In genomic region chr1:76867342-76868130, GRCh38 we compare ENCODE assay signal across 9 cellular contexts. TPM values are rescaled to one million over a fixed set of nuclear protein-coding genes. Genes with fewer than 3 reads are reported as not detected.
A peak's percentile ranks its signal among the peaks of the same experiment; 100 is the strongest.
DNase-seq lines count a peak whose midpoint lies in the region; ATAC-seq and TF ChIP-seq lines count a peak whose summit lies in the region.
"Had no signal": no experiment of that assay in that cellular context is flagged by ENCODE, and none has a peak within 500 bp of the region (broad histone marks: within the 10 kb centered on the region; RNA-seq: fewer than 3 reads in every experiment).

Gene ST6GALNAC5, plus strand, starts transcription at chr1:76867480.

- H3K4me3 Mint-ChIP-seq in activated CD4-positive, alpha-beta T cell treated with anti-CD3 and anti-CD28 coated beads, Interleukin-2, amount 10 ng/mL, durations not matched to agents 7 days and 5 days, result peak within 1 kb of the TSS; percentile 66

- CTCF ChIA-PET in activated CD4-positive, alpha-beta T cell treated with anti-CD3 and anti-CD28 coated beads, Interleukin-2, amount 10 ng/mL, durations not matched to agents 7 days and 5 days (lab: Charles Lee), result interaction anchor here (1.5 kb wide), 1 partner anchor 18 kb away, joined by 4 read pairs; no protein-coding TSS in a partner anchor

- H3K4me1 ChIP-seq in NT2/D1 (ENCODE audit: insufficient read depth, insufficient read length), result no peaks in the 10 kb centered on the region
- no peaks in the 10 kb centered on the region for H3K4me1 ChIP-seq in mesodermal cell (ENCODE audit: control insufficient read depth, insufficient read depth, low read length, poor library complexity, severe bottlenecking)
- H3K4me1 ChIP-seq in upper lobe of right lung, result peaks cover 13% of the 10 kb centered on the region

- H3K36me3 Mint-ChIP-seq in activated CD4-positive, alpha-beta T cell treated with anti-CD3 and anti-CD28 coated beads, Interleukin-2, amount 10 ng/mL, durations not matched to agents 7 days and 5 days (ENCODE audit: low read depth), result no peaks in the 10 kb centered on the region

- H3K36me3 ChIP-seq in NT2/D1 (ENCODE audit: insufficient read depth, insufficient read length, low read length), result no peaks in the 10 kb centered on the region
- H3K36me3 ChIP-seq in mesodermal cell (ENCODE audit: control insufficient read depth, insufficient read depth, low read length), result no peaks in the 10 kb centered on the region
- no peaks in the 10 kb centered on the region for H3K36me3 ChIP-seq in upper lobe of right lung

- WGBS in mesodermal cell (ENCODE audit: insufficient coverage in 2 of 2), 2 experiments, result 0% methylated on average over 30 to 37 of the region's 50 CpGs

- no peaks in the 10 kb centered on the region for H3K9me3 ChIP-seq in NT2/D1 (ENCODE audit: insufficient read depth, low read length)
- H3K9me3 ChIP-seq in mesodermal cell (ENCODE audit: control insufficient read depth, low read length), result no peaks in the 10 kb centered on the region
- H3K9me3 ChIP-seq in upper lobe of right lung, result no peaks in the 10 kb centered on the region

- H3K27me3 ChIP-seq in NT2/D1 (ENCODE audit: insufficient read depth, insufficient read length) (peaks cover 27% of the 10 kb centered on the region), upper lobe of right lung (peaks cover 30% of the 10 kb centered on the region)

- peak within 1 kb of the TSS; percentile 90 for H3K9ac ChIP-seq in NT2/D1 (ENCODE audit: insufficient read length, low read depth)

- intact Hi-C loops in upper lobe of right lung (cut with DNase I), result no loop called here

- peaks cover 76% of the 10 kb centered on the region for H3K27me3 Mint-ChIP-seq in activated CD4-positive, alpha-beta T cell treated with anti-CD3 and anti-CD28 coated beads, Interleukin-2, amount 10 ng/mL, durations not matched to agents 7 days and 5 days

- H3K4me3 ChIP-seq in NT2/D1 (ENCODE audit: insufficient read length, low read depth) (peak within 1 kb of the TSS; percentile 90), mesodermal cell (ENCODE audit: extremely low read depth, insufficient read depth, low read length, poor library complexity, severe bottlenecking) (peak within 1 kb of the TSS; percentile 58), upper lobe of right lung (peak within 1 kb of the TSS; percentile 52)

- POLR2A ChIA-PET in activated CD4-positive, alpha-beta T cell treated with anti-CD3 and anti-CD28 coated beads, Interleukin-2, amount 10 ng/mL, durations not matched to agents 7 days and 5 days (lab: Charles Lee), result no interaction called here

- peaks cover 9% of the 10 kb centered on the region for H3K4me1 Mint-ChIP-seq in activated CD4-positive, alpha-beta T cell treated with anti-CD3 and anti-CD28 coated beads, Interleukin-2, amount 10 ng/mL, durations not matched to agents 7 days and 5 days

- DNase-seq in activated CD4-positive, alpha-beta T cell treated with anti-CD3 and anti-CD28 coated beads, Interleukin-2, amount 10 ng/mL, durations not matched to agents 7 days and 5 days, result no peak
- no peak for DNase-seq in activated CD4-positive, alpha-beta T cell treated with anti-CD3 and anti-CD28 coated beads, Interleukin-2, amount 50 U/mL, for 4 hours
- DNase-seq in NT2/D1 (ENCODE audit: low read depth, low spot score) (peak; percentile 67), dermis blood vessel endothelial cell (peak; percentile 16), upper lobe of right lung (peak; percentile 64)
- DNase-seq in central memory CD4-positive, alpha-beta T cell, result no peak
- DNase-seq: DND-41 had no signal

- ATAC-seq in upper lobe of right lung (peak; percentile 43), GM19351 (IDR thresholded peaks at IDR 0.05; ENCODE audit: unreplicated experiment) (no peak)

- H3K9me3 Mint-ChIP-seq in activated CD4-positive, alpha-beta T cell treated with anti-CD3 and anti-CD28 coated beads, Interleukin-2, amount 10 ng/mL, durations not matched to agents 7 days and 5 days, result no peaks in the 10 kb centered on the region

- H3K27ac ChIP-seq in mesodermal cell (ENCODE audit: low read depth, low read length, severe bottlenecking) (no peak within 1 kb of the TSS), upper lobe of right lung (peak within 1 kb of the TSS; percentile 34)

- H3K27ac Mint-ChIP-seq in activated CD4-positive, alpha-beta T cell treated with anti-CD3 and anti-CD28 coated beads, Interleukin-2, amount 10 ng/mL, durations not matched to agents 7 days and 5 days, result peak within 1 kb of the TSS; percentile 57

- no peak for TF ChIP-seq CTCF in upper lobe of right lung (IDR thresholded peaks at IDR 0.05)

RNA-seq across cellular contexts. Expression of gene ST6GALNAC5, which starts in this region (rescaled TPM):
- not detected for total RNA-seq in activated CD4-positive, alpha-beta T cell treated with anti-CD3 and anti-CD28 coated beads, Interleukin-2, amount 10 ng/mL, durations not matched to agents 7 days and 5 days
- total RNA-seq in dermis blood vessel endothelial cell, result not detected in 2 replicates
- 4.5 TPM for polyA plus RNA-seq in mesodermal cell (2013, experiment 1 of 2)
- 3.8 TPM for polyA plus RNA-seq in mesodermal cell (2013, experiment 2 of 2)
- total RNA-seq in upper lobe of right lung, result 23.1 TPM

Comparison
In these comparisons a context has a peak if more than half of its experiments do, and no peak if none do; other contexts are left out.
1. RNA of gene ST6GALNAC5 (total RNA-seq): 23.1 TPM in upper lobe of right lung (single experiment); not detected in activated CD4-positive, alpha-beta T cell treated with anti-CD3 and anti-CD28 coated beads, Interleukin-2, amount 10 ng/mL, durations not matched to agents 7 days and 5 days and not detected in dermis blood vessel endothelial cell; every median in the first group is over 10 times any median in the second.
2. Peak in DNase-seq in dermis blood vessel endothelial cell; RNA of the gene not detected or under 1 TPM.
3. DNase-seq: peak in NT2/D1 (single experiment) and upper lobe of right lung (single experiment); none in activated CD4-positive, alpha-beta T cell treated with anti-CD3 and anti-CD28 coated beads, Interleukin-2, amount 10 ng/mL, durations not matched to agents 7 days and 5 days (single experiment), activated CD4-positive, alpha-beta T cell treated with anti-CD3 and anti-CD28 coated beads, Interleukin-2, amount 50 U/mL, for 4 hours (0 of 2) and central memory CD4-positive, alpha-beta T cell (single experiment).
4. Peak in every context shown above with its lines, with median percentiles within 50 percentile points of each other: H3K4me3 ChIP-seq.